ENCODE assay signal across 10 cellular contexts in genomic region chr10:65033957-65034356, GRCh38.
"Had no signal": no experiment of that assay in that cellular context is flagged by ENCODE, and none has a peak within 500 bp of the region (broad histone marks: within the 10 kb centered on the region; RNA-seq: fewer than 3 reads in every experiment).

No MANE protein-coding gene starts in this region.

- H3K4me3 ChIP-seq: esophagus muscularis mucosa, sigmoid colon, vagina had no signal

- H3K36me3 ChIP-seq: esophagus muscularis mucosa, sigmoid colon, vagina had no signal

- H3K4me1 ChIP-seq: sigmoid colon, vagina had no signal

- H3K9me3 ChIP-seq: vagina had no signal

- H3K27me3 ChIP-seq: esophagus muscularis mucosa, sigmoid colon, vagina had no signal

- ATAC-seq: activated T-cell treated with anti-CD3 and anti-CD28 coated beads, Interleukin-2, amount 50 U/mL, for 72 hours had no signal

- DNase-seq: activated CD4-positive, alpha-beta memory T cell treated with anti-CD3 and anti-CD28 coated beads for 36 hours; activated naive CD8-positive, alpha-beta T cell treated with anti-CD3 and anti-CD28 coated beads, Interleukin-2, amount 10 ng/mL, durations not matched to agents 7 days and 5 days; activated T-cell treated with anti-CD3 and anti-CD28 coated beads, Interleukin-2, amount 50 U/mL, for 72 hours; anterior cingulate cortex; glutamatergic neuron; immature natural killer cell; mesendoderm; sigmoid colon had no signal

- H3K27ac ChIP-seq: esophagus muscularis mucosa, sigmoid colon, vagina had no signal
